1 cellular context compared by ENCODE assay signal in the genomic region with DNA sequence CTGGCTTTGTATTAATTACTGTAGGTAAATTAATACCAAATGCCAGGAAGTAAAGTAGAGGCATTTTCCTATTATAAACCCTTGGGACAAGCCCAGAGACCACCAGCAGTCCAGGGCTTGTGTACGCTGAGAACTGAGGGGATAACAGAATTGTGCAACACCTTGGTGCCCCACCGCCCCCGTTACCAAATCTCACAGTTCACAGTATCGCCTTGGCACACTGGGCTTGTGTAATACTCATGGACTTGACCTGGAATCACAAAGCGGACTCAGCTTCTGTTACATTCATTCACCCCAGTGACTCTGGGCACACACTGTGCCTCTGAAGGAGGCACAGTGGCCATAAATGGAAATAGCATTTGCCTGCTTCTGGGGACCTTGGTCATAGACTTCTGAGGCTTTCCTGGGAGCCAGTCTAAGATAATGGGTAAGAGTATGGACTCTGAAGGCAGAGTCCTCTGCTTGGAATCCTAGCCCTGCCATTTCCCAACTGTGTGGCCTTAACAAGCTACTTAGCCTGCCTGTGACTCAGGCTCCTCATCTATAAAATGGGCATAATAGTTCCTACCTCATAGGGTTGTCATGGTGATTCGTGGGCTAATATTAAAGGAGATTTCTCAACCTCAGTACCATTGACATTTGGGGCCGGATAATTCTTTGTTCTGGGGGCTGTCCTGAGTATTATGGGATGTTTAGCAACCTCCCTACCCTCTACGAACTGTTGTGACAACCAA.
TF ChIP-seq lines count a peak whose summit lies in the region.

No MANE protein-coding gene starts in this region.

TF ChIP-seq in K562, 482 proteins besides CTCF, POLR2A, EP300 and RAD21 (continued from another document):
- TF ChIP-seq KDM1A (IDR thresholded peaks at IDR 0.05) = 0 out of 4 replicates have a peak, but pooled peaks of 1 of the 2 experiments have one; percentile 25
- peak; percentile 88 for TF ChIP-seq RBM25 (IDR thresholded peaks at IDR 0.05; ENCODE audit: low read depth, low read length, severe bottlenecking)
- TF ChIP-seq CBX3 (IDR thresholded peaks at IDR 0.05; ENCODE audit: borderline replicate concordance in 1 of 2, low read length in 2 of 2) = no peak
